Comparison of ENCODE assay signal across 19 cellular contexts in the genomic region with DNA sequence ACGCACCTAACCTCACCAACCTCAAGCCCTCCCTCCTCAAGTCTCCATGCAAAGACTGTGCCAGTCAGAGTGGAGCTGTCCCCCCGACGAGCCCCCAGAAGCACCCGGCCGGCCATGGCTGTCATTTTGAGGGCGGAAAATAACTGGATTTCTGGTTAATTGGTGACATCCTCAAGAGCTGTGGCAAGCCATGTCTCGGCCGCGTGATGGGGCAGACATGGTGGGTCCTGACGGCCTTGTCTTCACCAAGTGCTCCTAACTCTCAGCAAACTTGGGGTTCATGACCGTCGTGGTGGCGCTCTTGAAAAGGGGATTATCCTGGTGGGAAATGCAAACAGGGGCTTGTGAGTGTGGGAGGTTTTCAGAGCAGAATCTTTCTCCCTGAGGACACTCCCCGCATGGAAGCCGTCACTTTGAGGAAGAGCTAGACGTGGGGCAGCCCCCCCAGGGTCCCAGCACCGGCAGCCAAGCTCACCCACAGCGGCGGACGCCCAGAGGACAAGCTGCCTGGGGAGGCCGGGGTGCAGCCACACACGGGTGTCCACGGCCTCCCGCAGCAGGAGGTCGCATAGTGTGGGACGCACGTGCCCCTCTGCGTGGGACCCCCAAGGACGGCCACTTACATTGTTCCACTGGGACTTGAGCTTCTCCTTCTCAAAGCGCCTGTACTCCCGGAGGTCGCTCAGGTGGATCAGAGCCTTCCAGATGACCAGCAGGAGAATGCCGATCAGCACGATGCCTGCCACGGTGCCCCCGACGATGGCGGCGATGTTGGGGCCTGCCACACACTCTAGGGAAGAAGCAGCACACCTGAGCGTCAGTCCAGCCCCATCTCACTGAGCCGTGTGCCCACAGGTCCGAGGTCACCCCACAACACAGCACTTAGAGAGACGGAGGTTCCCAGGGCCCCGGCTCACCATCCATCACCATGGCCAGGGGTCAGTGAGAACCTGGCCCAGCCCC. TPM values are rescaled to one million over a fixed set of nuclear protein-coding genes. Genes with fewer than 3 reads are reported as not detected.
DNase-seq lines count a peak whose midpoint lies in the region; ATAC-seq and TF ChIP-seq lines count a peak whose summit lies in the region.
"Had no signal": no experiment of that assay in that cellular context is flagged by ENCODE, and none has a peak within 500 bp of the region (broad histone marks: within the 10 kb centered on the region; RNA-seq: fewer than 3 reads in every experiment).

No MANE protein-coding gene starts in this region.

- H3K9me3 Mint-ChIP-seq in glutamatergic neuron (ENCODE audit: unreplicated experiment) = peaks cover 4% of the 10 kb centered on the region

- H3K4me1 Mint-ChIP-seq in glutamatergic neuron (ENCODE audit: low read depth, unreplicated experiment) = no peaks in the 10 kb centered on the region

- no peak overlapping the region for H3K9ac ChIP-seq in PC-3 (ENCODE audit: low read length)

- DNase-seq in H7 = peak; percentile 53
- no peak for DNase-seq in PC-3
- peak; percentile 13 for DNase-seq in glutamatergic neuron
- DNase-seq in osteoblast (ENCODE audit: insufficient read length, low spot score, missing footprints) = peak; percentile 76
- no peak for DNase-seq in AG08396 (ENCODE audit: low spot score)
- DNase-seq in foreskin fibroblast = no peak
- DNase-seq in hepatic stellate cell (ENCODE audit: low spot score) = no peak
- DNase-seq: COR-L47; KBM-7; NCI-H1092; NCI-H1694; NCI-H2107; NCI-H345; NCI-H69; NK-92 treated with Interleukin-12 subunit alpha and Interleukin-12 subunit beta, amount 100 ng/mL, for 24 hours had no signal

- H3K4me1 ChIP-seq in PC-3 (ENCODE audit: insufficient read depth, low read length) = peaks cover 13% of the 10 kb centered on the region
- peaks cover 8% of the 10 kb centered on the region for H3K4me1 ChIP-seq in osteoblast (ENCODE audit: insufficient read depth, low read length)

- H3K27ac Mint-ChIP-seq in glutamatergic neuron (ENCODE audit: unreplicated experiment) = no peak overlapping the region

- H4K20me1 ChIP-seq in PC-3 (ENCODE audit: low read length) (no peaks in the 10 kb centered on the region), osteoblast (ENCODE audit: insufficient read depth, low read length) (no peaks in the 10 kb centered on the region)

- H2AFZ ChIP-seq in PC-3 (ENCODE audit: low read length) (no peak overlapping the region), osteoblast (ENCODE audit: low read length) (no peak overlapping the region)

- no peaks in the 10 kb centered on the region for H3K9me3 ChIP-seq in PC-3 (ENCODE audit: low read length)
- no peaks in the 10 kb centered on the region for H3K9me3 ChIP-seq in osteoblast (ENCODE audit: low read depth, low read length)
- H3K9me3 ChIP-seq: BLaER1 treated with 17β-estradiol and CSF1 and Interleukin-3, amounts not matched to agents 10 nM and 100 nM had no signal

- POLR2A ChIA-PET in PC-3 (lab: Charles Lee; ENCODE audit: unreplicated experiment) = no interaction called here

- H3F3A ChIP-seq in PC-3 (ENCODE audit: low read length, unreplicated experiment) = no peaks in the 10 kb centered on the region

- H3K36me3 Mint-ChIP-seq in glutamatergic neuron (ENCODE audit: unreplicated experiment) = no peaks in the 10 kb centered on the region

- ATAC-seq in PC-3 = no peak
- ATAC-seq: HCT116, SK-N-SH treated with all-trans-retinoic acid at 6 μM for 48 hours had no signal

- BruUV-seq in PC-3 (replicated peaks; lab: Mats Ljungman, UMichigan) = TSS peak; percentile 37

- H3K36me3 ChIP-seq in H7 (replicated peaks; ENCODE audit: control insufficient read depth, insufficient read depth, low read length) (no peaks in the 10 kb centered on the region), PC-3 (ENCODE audit: low read depth, low read length) (no peaks in the 10 kb centered on the region), osteoblast (ENCODE audit: insufficient read depth, low read length) (no peaks in the 10 kb centered on the region)

- H3K27ac ChIP-seq in PC-3 (ENCODE audit: low read length) (no peak overlapping the region), osteoblast (ENCODE audit: low read depth, low read length) (no peak overlapping the region)
- H3K27ac ChIP-seq: HL-60 had no signal

- intact Hi-C loops in PC-3 (cut with micrococcal nuclease) = no loop called here

- H3K4me3 ChIP-seq in H7 (ENCODE audit: insufficient read depth, low read depth, low read length) (no peak overlapping the region), PC-3 (ENCODE audit: low read length) (no peak overlapping the region), osteoblast (ENCODE audit: insufficient read depth, low read length) (no peak overlapping the region), foreskin fibroblast (ENCODE audit: low read depth in 1 of 2, low read length in 2 of 2) (no peak overlapping the region)
- H3K4me3 ChIP-seq: BLaER1 treated with 17β-estradiol and CSF1 and Interleukin-3, amounts not matched to agents 10 nM and 100 nM had no signal

- H3K79me2 ChIP-seq in PC-3 (ENCODE audit: low read length) = no peaks in the 10 kb centered on the region
- no peaks in the 10 kb centered on the region for H3K79me2 ChIP-seq in osteoblast (ENCODE audit: insufficient read depth, low read length)

- H3K9me2 ChIP-seq in PC-3 (replicated peaks; ENCODE audit: low read length) = no peaks in the 10 kb centered on the region

- no peak overlapping the region for H3K4me2 ChIP-seq in PC-3 (ENCODE audit: low read length)
- no peak overlapping the region for H3K4me2 ChIP-seq in osteoblast (ENCODE audit: insufficient read depth, low read length)

- no peak overlapping the region for H3K4me3 Mint-ChIP-seq in glutamatergic neuron (ENCODE audit: unreplicated experiment)

- H3K27me3 Mint-ChIP-seq in glutamatergic neuron (ENCODE audit: unreplicated experiment) = peaks cover 4% of the 10 kb centered on the region

- no peaks in the 10 kb centered on the region for H3K27me3 ChIP-seq in H7 (ENCODE audit: control insufficient read depth, insufficient read depth, low read length)
- no peaks in the 10 kb centered on the region for H3K27me3 ChIP-seq in PC-3 (ENCODE audit: low read length)
- no peaks in the 10 kb centered on the region for H3K27me3 ChIP-seq in osteoblast (ENCODE audit: insufficient read depth, low read length)

- CTCF ChIA-PET in PC-3 (lab: Charles Lee) = no interaction called here

- TF ChIP-seq CTCF in PC-3 (conservative IDR thresholded peaks at IDR 0.05; ENCODE audit: low read depth, low read length) (no peak), glutamatergic neuron (IDR thresholded peaks at IDR 0.05; ENCODE audit: partially characterized antibody, unreplicated experiment) (no peak), osteoblast (IDR thresholded peaks at IDR 0.05; ENCODE audit: extremely low read depth, low read depth, low read length) (no peak), foreskin fibroblast (IDR thresholded peaks at IDR 0.05; ENCODE audit: low read depth, low read length) (no peak)

RNA-seq across cellular contexts. Expression of gene PTTG1IP, which starts 12.9 kb away (rescaled TPM):
- 117 and 134 TPM in 2 replicates for total RNA-seq in H7 (2014; rRNA removed; shearing (Covaris generic))
- total RNA-seq in PC-3 (2014; rRNA removed) (330 and 455 TPM in 2 replicates), glutamatergic neuron (ENCODE audit: unreplicated experiment) (249 TPM), osteoblast (413 and 480 TPM in 2 replicates)

RNA-seq across cellular contexts. Expression of gene ITGB2, which starts 34.3 kb away (rescaled TPM):
- 1.4 and 2.4 TPM in 2 replicates for total RNA-seq in H7 (2014; rRNA removed; shearing (Covaris generic))
- 45.1 and 45.7 TPM in 2 replicates for total RNA-seq in PC-3 (2014; rRNA removed)
- total RNA-seq in glutamatergic neuron (ENCODE audit: unreplicated experiment) = 0.91 TPM
- 13.3 and 15.2 TPM in 2 replicates for total RNA-seq in osteoblast

RNA-seq across cellular contexts. Expression of gene SLX9, which starts 53.4 kb away (rescaled TPM):
- 30.3 and 35.0 TPM in 2 replicates for total RNA-seq in H7 (2014; rRNA removed; shearing (Covaris generic))
- total RNA-seq in PC-3 (2014; rRNA removed) (80.1 and 94.9 TPM in 2 replicates), glutamatergic neuron (ENCODE audit: unreplicated experiment) (30.7 TPM), osteoblast (9.4 and 10.9 TPM in 2 replicates)

Comparison
In these comparisons a context has a peak if more than half of its experiments do, and no peak if none do; other contexts are left out.
1. DNase-seq: peak in H7 (single experiment), glutamatergic neuron (single experiment) and osteoblast (single experiment); none in PC-3 (single experiment), AG08396 (single experiment), foreskin fibroblast (0 of 2) and hepatic stellate cell (single experiment).